1 cellular context compared by ENCODE assay signal in genomic region chr2:20164061-20164733, GRCh38.
TF ChIP-seq lines count a peak whose summit lies in the region.

No MANE protein-coding gene starts in this region.

TF ChIP-seq in HCT116, 20 proteins besides CTCF, POLR2A, EP300 and RAD21 (continued from another document):
- TF ChIP-seq EGR1 (IDR thresholded peaks at IDR 0.05; ENCODE audit: low read depth): no peak
